Comparison of ENCODE assay signal across 1 cellular context in the genomic region with DNA sequence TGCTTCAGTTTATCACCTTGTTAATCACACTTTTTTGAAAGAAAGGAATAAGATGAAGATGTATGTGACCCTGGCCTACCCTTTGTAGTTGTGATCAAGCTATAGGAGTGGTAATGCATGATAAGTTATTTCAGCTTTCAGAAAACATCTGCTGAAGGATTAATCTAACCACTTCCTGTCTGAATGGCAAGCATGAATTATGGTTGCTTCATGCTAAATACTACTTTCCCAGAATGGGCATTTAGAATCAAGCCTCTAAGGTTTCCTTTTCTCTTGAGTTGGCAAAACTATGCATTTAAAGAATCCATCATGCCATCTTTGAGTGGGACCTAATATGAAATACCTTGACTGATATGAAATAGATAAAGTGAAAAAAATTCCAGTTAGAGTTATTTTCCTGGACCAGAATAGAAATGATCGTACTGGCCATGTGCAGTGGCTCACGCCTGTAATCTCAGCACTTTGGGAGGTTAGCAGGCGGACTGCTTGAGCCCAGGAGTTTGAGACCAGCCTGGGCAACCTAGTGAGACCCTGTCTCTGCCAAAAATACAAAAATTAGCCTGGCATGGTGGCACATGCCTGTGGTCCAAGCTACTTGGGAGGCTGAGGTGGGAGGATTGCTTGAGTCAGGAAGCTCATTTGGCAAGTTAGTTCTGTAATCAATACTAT.
TF ChIP-seq lines count a peak whose summit lies in the region.

No MANE protein-coding gene starts in this region.

TF ChIP-seq in K562, 482 proteins besides CTCF, POLR2A, EP300 and RAD21 (continued from another document and continues in another):
- TF ChIP-seq E2F6 (IDR thresholded peaks at IDR 0.05; ENCODE audit: borderline replicate concordance in 1 of 2, extremely low read depth in 1 of 2, insufficient read depth in 1 of 2, insufficient read length in 1 of 2, low read depth in 1 of 2, low read length in 1 of 2, poor library complexity in 1 of 2, severe bottlenecking in 1 of 2) (no peak), PCBP2 (IDR thresholded peaks at IDR 0.05; ENCODE audit: low read depth, low read length, poor library complexity, severe bottlenecking) (no peak), SMARCA5 (IDR thresholded peaks at IDR 0.05) (0 out of 2 replicates have a peak, but pooled peaks have one; percentile 16), TBP (optimal IDR thresholded peaks at IDR 0.05; ENCODE audit: low read depth, low read length) (no peak), MCM3 (IDR thresholded peaks at IDR 0.05) (no peak), ARID4B (CRISPR knock-in tag; IDR thresholded peaks at IDR 0.05) (no peak), FOXM1 (IDR thresholded peaks at IDR 0.05; ENCODE audit: low read depth) (peak; percentile 84), FOXM1 (CRISPR knock-in tag; IDR thresholded peaks at IDR 0.05; ENCODE audit: low read depth) (no peak), ZNF79 (CRISPR knock-in tag; IDR thresholded peaks at IDR 0.05; ENCODE audit: low read depth) (no peak), PPARD (CRISPR knock-in tag; IDR thresholded peaks at IDR 0.05) (no peak), DDX20 (tag; IDR thresholded peaks at IDR 0.05; ENCODE audit: low read depth) (no peak), MECOM (CRISPR knock-in tag; IDR thresholded peaks at IDR 0.05) (peak; percentile 8; the same call in 1 of the 2 replicates), NFRKB (IDR thresholded peaks at IDR 0.05; ENCODE audit: low read depth) (no peak), HDAC3 (IDR thresholded peaks at IDR 0.05; ENCODE audit: borderline replicate concordance, partially characterized antibody) (peak; percentile 83), TCFL5 (CRISPR knock-in tag; conservative IDR thresholded peaks at IDR 0.05) (no peak), IRF9 (tag; IDR thresholded peaks at IDR 0.05) (no peak; the same call in 1 of the 2 replicates), MYNN (IDR thresholded peaks at IDR 0.05) (peak; percentile 47; the same call in 1 of the 2 replicates), MYNN (CRISPR knock-in tag; IDR thresholded peaks at IDR 0.05) (no peak), ZNF140 (CRISPR knock-in tag; IDR thresholded peaks at IDR 0.05) (no peak), SRF (CRISPR knock-in tag; IDR thresholded peaks at IDR 0.05) (no peak; a peak in 1 of 4 replicates), KAT7 (CRISPR knock-in tag; IDR thresholded peaks at IDR 0.05; ENCODE audit: borderline replicate concordance) (no peak), BRF1 (IDR thresholded peaks at IDR 0.05; ENCODE audit: borderline replicate concordance, extremely low read depth, insufficient read length) (no peak), MTA3 (IDR thresholded peaks at IDR 0.05; ENCODE audit: borderline replicate concordance) (no peak), FOSL1 (tag; conservative IDR thresholded peaks at IDR 0.05) (peak; percentile 29; the same call in 1 of the 2 replicates), ZBED1 (IDR thresholded peaks at IDR 0.05) (0 out of 2 replicates have a peak, but pooled peaks have one; percentile 56), ZNF197 (CRISPR knock-in tag; IDR thresholded peaks at IDR 0.05; ENCODE audit: low read depth) (no peak), RHOXF2B (CRISPR knock-in tag; conservative IDR thresholded peaks at IDR 0.05) (no peak), ZNF165 (CRISPR knock-in tag; IDR thresholded peaks at IDR 0.05; ENCODE audit: borderline replicate concordance) (peak; percentile 51; the same call in 1 of the 2 replicates), ZNF282 (CRISPR knock-in tag; IDR thresholded peaks at IDR 0.05) (no peak), MEF2D (tag; conservative IDR thresholded peaks at IDR 0.05; ENCODE audit: low read depth) (peak; percentile 28; the same call in 1 of the 2 replicates), VEZF1 (CRISPR knock-in tag; IDR thresholded peaks at IDR 0.05) (peak; percentile 45; the same call in 1 of the 2 replicates), TBL1XR1 (IDR thresholded peaks at IDR 0.05; ENCODE audit: low read length in 2 of 2) (peak; percentile 72 to 85; a peak in 3 of 4 replicates), RNF219 (CRISPR knock-in tag; IDR thresholded peaks at IDR 0.05) (no peak), ZNF592 (IDR thresholded peaks at IDR 0.05) (peak; percentile 75), ZFX (CRISPR knock-in tag; IDR thresholded peaks at IDR 0.05) (no peak), EZH2 (IDR thresholded peaks at IDR 0.05; ENCODE audit: borderline replicate concordance, low read depth, low read length) (no peak), ZNF280B (CRISPR knock-in tag; IDR thresholded peaks at IDR 0.05) (no peak), DIDO1 (tag; IDR thresholded peaks at IDR 0.05; ENCODE audit: low read depth) (no peak), RBM25 (IDR thresholded peaks at IDR 0.05; ENCODE audit: low read depth, low read length, severe bottlenecking) (no peak), EP400 (IDR thresholded peaks at IDR 0.05) (peak; percentile 57; the same call in 1 of the 2 replicates), CHD4 (IDR thresholded peaks at IDR 0.05; ENCODE audit: insufficient read depth, insufficient replicate concordance, low read depth, low read length, poor library complexity, severe bottlenecking) (peak; percentile 23)
- TF ChIP-seq, protein P1, sequence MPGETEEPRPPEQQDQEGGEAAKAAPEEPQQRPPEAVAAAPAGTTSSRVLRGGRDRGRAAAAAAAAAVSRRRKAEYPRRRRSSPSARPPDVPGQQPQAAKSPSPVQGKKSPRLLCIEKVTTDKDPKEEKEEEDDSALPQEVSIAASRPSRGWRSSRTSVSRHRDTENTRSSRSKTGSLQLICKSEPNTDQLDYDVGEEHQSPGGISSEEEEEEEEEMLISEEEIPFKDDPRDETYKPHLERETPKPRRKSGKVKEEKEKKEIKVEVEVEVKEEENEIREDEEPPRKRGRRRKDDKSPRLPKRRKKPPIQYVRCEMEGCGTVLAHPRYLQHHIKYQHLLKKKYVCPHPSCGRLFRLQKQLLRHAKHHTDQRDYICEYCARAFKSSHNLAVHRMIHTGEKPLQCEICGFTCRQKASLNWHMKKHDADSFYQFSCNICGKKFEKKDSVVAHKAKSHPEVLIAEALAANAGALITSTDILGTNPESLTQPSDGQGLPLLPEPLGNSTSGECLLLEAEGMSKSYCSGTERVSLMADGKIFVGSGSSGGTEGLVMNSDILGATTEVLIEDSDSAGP (CRISPR knock-in tag; IDR thresholded peaks at IDR 0.05) = no peak
- TF ChIP-seq, protein P2, sequence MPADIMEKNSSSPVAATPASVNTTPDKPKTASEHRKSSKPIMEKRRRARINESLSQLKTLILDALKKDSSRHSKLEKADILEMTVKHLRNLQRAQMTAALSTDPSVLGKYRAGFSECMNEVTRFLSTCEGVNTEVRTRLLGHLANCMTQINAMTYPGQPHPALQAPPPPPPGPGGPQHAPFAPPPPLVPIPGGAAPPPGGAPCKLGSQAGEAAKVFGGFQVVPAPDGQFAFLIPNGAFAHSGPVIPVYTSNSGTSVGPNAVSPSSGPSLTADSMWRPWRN (IDR thresholded peaks at IDR 0.05; ENCODE audit: low read depth) = peak; percentile 46; the same call in 1 of the 2 replicates
